8 cellular contexts compared by ENCODE assay signal in the genomic region with DNA sequence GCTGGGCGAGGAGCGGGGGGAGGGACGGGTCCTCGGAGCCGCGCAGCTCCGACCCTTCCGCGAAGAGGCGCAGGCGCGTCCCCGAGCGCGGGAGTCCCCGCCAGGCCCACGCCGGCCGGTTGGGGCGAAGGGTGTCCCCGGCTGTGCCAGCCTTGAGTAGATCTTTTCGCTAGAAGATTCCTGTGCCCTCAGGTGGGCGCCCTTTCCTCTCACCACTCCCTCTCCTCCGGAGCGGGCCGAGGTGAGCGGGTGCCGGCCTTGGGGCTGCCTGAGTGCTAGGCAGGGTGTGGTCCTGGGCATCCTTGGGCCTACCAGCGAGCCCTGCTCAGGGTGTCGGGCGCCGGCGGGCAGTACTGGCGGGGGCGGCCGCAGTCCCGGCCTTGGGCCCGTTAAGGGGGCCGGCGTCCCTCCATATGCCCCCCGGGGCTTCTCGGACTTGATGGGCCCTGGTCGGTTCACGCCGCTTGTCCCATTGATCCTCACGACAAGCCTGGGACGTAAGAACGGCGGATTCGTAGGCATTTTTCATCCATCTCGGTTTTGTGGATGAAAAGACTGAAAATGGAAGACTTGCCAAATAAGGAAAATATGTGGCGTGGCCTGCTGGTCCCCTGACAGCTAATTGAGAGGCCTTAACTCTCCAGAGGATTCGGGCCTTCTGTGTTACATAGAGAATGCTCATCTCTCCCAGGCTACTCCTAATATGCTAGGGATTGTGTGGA. TPM values are rescaled to one million over a fixed set of nuclear protein-coding genes. Genes with fewer than 3 reads are reported as not detected.
DNase-seq lines count a peak whose midpoint lies in the region; ATAC-seq and TF ChIP-seq lines count a peak whose summit lies in the region.

No MANE protein-coding gene starts in this region.

- H3K9me3 ChIP-seq in lung (ENCODE audit: control insufficient read depth in 2 of 2, insufficient read depth in 1 of 2, low read length in 1 of 2): no peaks in the 10 kb centered on the region

- WGBS in lung, 2 donors: 1 to 2% methylated on average over 31 to 53 of the region's 53 CpGs

- TF ChIP-seq CTCF in lung (IDR thresholded peaks at IDR 0.05; ENCODE audit: control extremely low read depth, extremely low read depth): no peak

- H3K4me1 ChIP-seq in lung (ENCODE audit: control insufficient read depth in 2 of 2, insufficient read depth in 2 of 2, low read length in 2 of 2): peaks cover 0 to 14% of the 10 kb centered on the region in 2 donors

- no peaks in the 10 kb centered on the region for H3K36me3 ChIP-seq in lung (ENCODE audit: control insufficient read depth in 2 of 2, insufficient read depth in 2 of 2, low read length in 2 of 2)

- DNase-seq in AG08395 (ENCODE audit: low spot score) (peak; percentile 63), NCI-H2196 treated with DMSO at 0.1 percent for 48 hours (lab: John Stamatoyannopoulos, UW; ENCODE audit: unreplicated experiment) (peak; percentile 15), ecto neural progenitor cell (ENCODE audit: low spot score) (peak; percentile 77), lung (ENCODE audit: low spot score) (peak; percentile 59)
- DNase-seq in activated CD4-positive, alpha-beta T cell treated with anti-CD3 and anti-CD28 coated beads, Interleukin-2, amount 50 U/mL, for 1 hour: peak; percentile 49
- DNase-seq in stimulated activated CD4-positive, alpha-beta T cell treated with anti-CD3 and anti-CD28 coated beads, TNF-alpha, amount 100 ng/mL, for 4 hours (ENCODE audit: low read depth in 3 of 3): peak; percentile 29 to 50 (median 48)

- peak overlapping the region; percentile 77 to 95 for H3K27ac ChIP-seq in lung (ENCODE audit: low read depth in 1 of 2, low read length in 1 of 2)

- ATAC-seq in GM18520 (IDR thresholded peaks at IDR 0.05; ENCODE audit: unreplicated experiment) (peak; percentile 49), HG03064 (IDR thresholded peaks at IDR 0.05; ENCODE audit: low read depth, unreplicated experiment) (peak; percentile 38), lung (ENCODE audit: insufficient read depth, low FRiP score) (peak; percentile 80)

- no peaks in the 10 kb centered on the region for H3K27me3 ChIP-seq in lung (ENCODE audit: control insufficient read depth, insufficient read depth)

- peak overlapping the region; percentile 63 for H3K4me3 ChIP-seq in lung

RNA-seq across cellular contexts. Expression of a gene that starts 0.7 kb away (rescaled TPM):
- total RNA-seq in lung: 10 to 100 TPM; 65.8 to 69.7 TPM
- polyA plus RNA-seq in lung: 10 to 100 TPM; 41.2 to 68.7 TPM

Comparison
In these comparisons a context has a peak if more than half of its experiments do, and no peak if none do; other contexts are left out.
1. Peak in every context shown above with its lines: DNase-seq, ATAC-seq, H3K4me3 ChIP-seq and H3K27ac ChIP-seq.
2. DNase-seq: peak in every context shown above with its lines; median percentile 77 in ecto neural progenitor cell; 63 in AG08395; 59 in lung; 49 in activated CD4-positive, alpha-beta T cell treated with anti-CD3 and anti-CD28 coated beads, Interleukin-2, amount 50 U/mL, for 1 hour; 48 in stimulated activated CD4-positive, alpha-beta T cell treated with anti-CD3 and anti-CD28 coated beads, TNF-alpha, amount 100 ng/mL, for 4 hours; 15 in NCI-H2196 treated with DMSO at 0.1 percent for 48 hours.